35 cellular contexts compared by ENCODE assay signal in genomic region chr1:14710331-14710730, GRCh38.
"Had no signal": no experiment of that assay in that cellular context is flagged by ENCODE, and none has a peak within 500 bp of the region (broad histone marks: within the 10 kb centered on the region; RNA-seq: fewer than 3 reads in every experiment).

No MANE protein-coding gene starts in this region.

- H3K36me3 ChIP-seq: MG63 had no signal

- H3K27me3 ChIP-seq: MG63 had no signal

- DNase-seq: Karpas-422, Kasumi-1, MG63, MM.1S, MV-4-11, NCI-H1048, NCI-H1092, NCI-H1092 treated with DMSO at 0.1 percent for 48 hours, NCI-H1105, NCI-H1105 treated with DMSO at 0.1 percent for 48 hours, NCI-H1417, NCI-H1417 treated with DMSO at 0.1 percent for 48 hours, NCI-H1436, NCI-H1436 treated with DMSO at 0.1 percent for 48 hours, NCI-H146, NCI-H1694, NCI-H1694 treated with DMSO at 0.1 percent for 48 hours, NCI-H187, NCI-H187 treated with DMSO at 0.1 percent for 48 hours, NCI-H1930, NCI-H2029, NCI-H2029 treated with DMSO at 0.1 percent for 48 hours, NCI-H2081, NCI-H2081 treated with DMSO at 0.1 percent for 48 hours, NCI-H2107, NCI-H2171, NCI-H2171 treated with DMSO at 0.1 percent for 48 hours, NCI-H2227 treated with DMSO at 0.1 percent for 48 hours, NCI-H226, NCI-H345, NCI-H446, NCI-H446 treated with DMSO at 0.1 percent for 48 hours, NCI-H510A, NCI-H524, NCI-H524 treated with DMSO at 0.1 percent for 48 hours had no signal

- H3K9me3 ChIP-seq: MG63 had no signal

- H3K4me3 ChIP-seq: MG63 had no signal
